1 cellular context compared by ENCODE assay signal in the genomic region with DNA sequence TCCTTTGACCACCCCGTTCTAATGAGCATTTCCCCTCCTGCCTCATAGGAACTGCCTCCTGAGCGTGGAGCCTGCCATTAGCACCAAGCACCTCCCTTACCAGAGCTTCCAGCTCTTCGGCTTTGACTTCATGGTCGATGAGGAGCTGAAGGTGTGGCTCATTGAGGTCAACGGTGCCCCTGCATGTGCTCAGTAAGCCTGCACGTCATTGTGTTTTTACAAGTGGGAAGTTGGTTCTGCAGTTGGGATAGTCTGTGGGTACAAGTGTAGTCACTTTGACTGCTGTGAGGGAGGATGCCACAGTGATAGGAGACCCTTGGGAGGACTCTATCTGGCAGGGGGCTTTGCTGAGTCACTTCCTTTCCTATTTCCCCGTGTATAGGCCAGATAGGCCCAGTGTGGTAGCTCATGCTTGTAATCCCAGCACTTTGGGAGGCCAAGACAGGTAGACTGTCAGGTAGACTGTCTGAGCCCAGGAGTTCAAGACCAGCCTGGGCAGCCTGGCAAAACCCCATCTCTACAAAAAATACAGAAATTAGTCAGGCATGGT.
TF ChIP-seq lines count a peak whose summit lies in the region.

No MANE protein-coding gene starts in this region.

TF ChIP-seq in H1, 55 proteins besides CTCF, POLR2A, EP300 and RAD21:
- TF ChIP-seq CHD1 (IDR thresholded peaks at IDR 0.05; ENCODE audit: low read depth, low read length) (no peak), EZH2 (IDR thresholded peaks at IDR 0.05; ENCODE audit: low read depth, low read length, severe bottlenecking) (no peak), POU5F1 (IDR thresholded peaks at IDR 0.05; ENCODE audit: low read depth, low read length) (no peak), CREB1 (IDR thresholded peaks at IDR 0.05) (no peak), TCF12 (IDR thresholded peaks at IDR 0.05; ENCODE audit: low read depth, low read length) (no peak), NRF1 (IDR thresholded peaks at IDR 0.05; ENCODE audit: low read depth, low read length) (no peak), FOSL1 (IDR thresholded peaks at IDR 0.05; ENCODE audit: insufficient read depth, low read depth, low read length) (no peak), RBBP5 (IDR thresholded peaks at IDR 0.05; ENCODE audit: borderline replicate concordance, low read depth, low read length) (no peak), BRCA1 (IDR thresholded peaks at IDR 0.05; ENCODE audit: low read depth, low read length) (no peak), GTF2F1 (IDR thresholded peaks at IDR 0.05; ENCODE audit: borderline replicate concordance, low read depth, low read length) (no peak), JUN (IDR thresholded peaks at IDR 0.05; ENCODE audit: low read depth, low read length) (no peak), TAF7 (optimal IDR thresholded peaks at IDR 0.05; ENCODE audit: borderline replicate concordance, low read depth, low read length) (no peak), KDM5A (IDR thresholded peaks at IDR 0.05; ENCODE audit: low read length) (no peak)
- TF ChIP-seq, protein P1, sequence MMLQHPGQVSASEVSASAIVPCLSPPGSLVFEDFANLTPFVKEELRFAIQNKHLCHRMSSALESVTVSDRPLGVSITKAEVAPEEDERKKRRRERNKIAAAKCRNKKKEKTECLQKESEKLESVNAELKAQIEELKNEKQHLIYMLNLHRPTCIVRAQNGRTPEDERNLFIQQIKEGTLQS (IDR thresholded peaks at IDR 0.05; ENCODE audit: insufficient read depth, low read depth, low read length), result no peak
TF ChIP-seq in H1: peak in this region for 0.
